ENCODE assay signal across 19 cellular contexts in the genomic region with DNA sequence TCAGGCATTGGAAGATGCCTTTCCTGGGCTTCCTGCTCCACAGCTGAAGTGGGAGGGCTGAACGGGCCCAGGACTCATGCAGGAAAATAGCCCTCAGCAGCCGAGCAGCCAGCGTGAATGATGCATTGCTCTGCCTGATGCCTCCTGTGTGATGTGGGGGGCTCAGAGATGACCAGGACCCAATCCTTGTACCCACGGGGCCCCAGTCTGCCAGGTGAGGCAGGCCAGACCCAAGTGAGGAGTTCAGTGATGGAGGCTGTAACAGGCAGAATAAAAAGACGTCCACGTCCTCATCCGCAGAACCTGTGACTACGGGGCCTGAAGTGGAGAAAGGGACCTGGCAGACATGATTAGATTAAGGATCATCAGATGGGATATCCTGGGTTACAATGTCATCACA.
DNase-seq lines count a peak whose midpoint lies in the region; ATAC-seq and TF ChIP-seq lines count a peak whose summit lies in the region.
"Had no signal": no experiment of that assay in that cellular context is flagged by ENCODE, and none has a peak within 500 bp of the region (broad histone marks: within the 10 kb centered on the region; RNA-seq: fewer than 3 reads in every experiment).

No MANE protein-coding gene starts in this region.

- no peak overlapping the region for H2BK120ac ChIP-seq in neuronal stem cell (ENCODE audit: low read depth, low read length)

- no peak overlapping the region for H3K4me3 Mint-ChIP-seq in activated naive CD8-positive, alpha-beta T cell treated with anti-CD3 and anti-CD28 coated beads, Interleukin-2, amount 10 ng/mL, durations not matched to agents 7 days and 5 days
- H3K4me3 Mint-ChIP-seq in activated naive CD8-positive, alpha-beta T cell treated with anti-CD3 and anti-CD28 coated beads for 36 hours: no peak overlapping the region
- H3K4me3 Mint-ChIP-seq: GM23338 had no signal

- intact Hi-C loops in uterus (cut with DNase I; ENCODE audit: low total_unique reads): no loop called here

- POLR2A ChIA-PET in activated naive CD8-positive, alpha-beta T cell treated with anti-CD3 and anti-CD28 coated beads, Interleukin-2, amount 10 ng/mL, durations not matched to agents 7 days and 5 days (lab: Charles Lee): no interaction called here

- H3K23ac ChIP-seq in neuronal stem cell (ENCODE audit: low read depth, low read length, poor library complexity): no peak overlapping the region

- H2BK5ac ChIP-seq in neuronal stem cell (ENCODE audit: low read length): no peak overlapping the region

- H3K4me3 ChIP-seq in coronary artery (no peak overlapping the region), neuronal stem cell (ENCODE audit: low read length in 2 of 2) (no peak overlapping the region), uterus (no peak overlapping the region)
- H3K4me3 ChIP-seq: A549; BLaER1 treated with 17β-estradiol and CSF1 and Interleukin-3, amounts not matched to agents 10 nM and 100 nM; GM12878; GM23338 had no signal

- peak; percentile 8 for DNase-seq in activated naive CD8-positive, alpha-beta T cell treated with anti-CD3 and anti-CD28 coated beads, Interleukin-2, amount 10 ng/mL, durations not matched to agents 7 days and 5 days
- no peak for DNase-seq in activated naive CD8-positive, alpha-beta T cell treated with anti-CD3 and anti-CD28 coated beads for 36 hours
- DNase-seq in coronary artery (ENCODE audit: low spot score): peak; percentile 65
- DNase-seq in neuronal stem cell (ENCODE audit: low spot score): no peak
- DNase-seq in uterus: peak; percentile 2 to 6
- no peak for DNase-seq in mucosa of gallbladder (ENCODE audit: low spot score)
- no peak for DNase-seq in superior temporal gyrus (ENCODE audit: extremely low spot score)
- DNase-seq in NCI-H226: no peak
- DNase-seq: DMS 273 treated with DMSO at 0.1 percent for 48 hours, GDM1, NCI-H1930, NCI-H2171, NCI-H774 had no signal

- no peak overlapping the region for H3K27ac ChIP-seq in coronary artery
- H3K27ac ChIP-seq in neuronal stem cell (replicated peaks; ENCODE audit: low read length): no peak overlapping the region
- H3K27ac ChIP-seq in uterus: no peak overlapping the region
- H3K27ac ChIP-seq: A549; BLaER1 treated with 17β-estradiol and CSF1 and Interleukin-3, amounts not matched to agents 10 nM and 100 nM; HL-60; RWPE1 had no signal

- H3K9ac ChIP-seq in neuronal stem cell (ENCODE audit: low read depth, low read length, poor library complexity): no peak overlapping the region
- H3K9ac ChIP-seq: BLaER1 treated with 17β-estradiol and CSF1 and Interleukin-3, amounts not matched to agents 10 nM and 100 nM had no signal

- no peak overlapping the region for H2BK12ac ChIP-seq in neuronal stem cell (ENCODE audit: low read length)

- no peaks in the 10 kb centered on the region for H3K27me3 Mint-ChIP-seq in activated naive CD8-positive, alpha-beta T cell treated with anti-CD3 and anti-CD28 coated beads, Interleukin-2, amount 10 ng/mL, durations not matched to agents 7 days and 5 days
- H3K27me3 Mint-ChIP-seq in activated naive CD8-positive, alpha-beta T cell treated with anti-CD3 and anti-CD28 coated beads for 36 hours: no peaks in the 10 kb centered on the region

- H3K27me3 ChIP-seq in neuronal stem cell (ENCODE audit: control insufficient read depth in 3 of 3, insufficient read depth in 3 of 3, low read depth in 1 of 3, low read length in 3 of 3) (peaks cover 0 to 6% (median 0%) of the 10 kb centered on the region in 3 experiments), uterus (no peaks in the 10 kb centered on the region)
- H3K27me3 ChIP-seq: BLaER1 treated with 17β-estradiol and CSF1 and Interleukin-3, amounts not matched to agents 10 nM and 100 nM had no signal

- no peak overlapping the region for H3K4me2 ChIP-seq in neuronal stem cell (ENCODE audit: insufficient read depth, low read length, poor library complexity, severe bottlenecking)
- H3K4me2 ChIP-seq: A549, GM23338 had no signal

- peak overlapping the region; percentile 9 for H2AK5ac ChIP-seq in neuronal stem cell (ENCODE audit: low read depth, low read length)

- peaks cover 7% of the 10 kb centered on the region for H3K9me3 Mint-ChIP-seq in activated naive CD8-positive, alpha-beta T cell treated with anti-CD3 and anti-CD28 coated beads, Interleukin-2, amount 10 ng/mL, durations not matched to agents 7 days and 5 days
- no peaks in the 10 kb centered on the region for H3K9me3 Mint-ChIP-seq in activated naive CD8-positive, alpha-beta T cell treated with anti-CD3 and anti-CD28 coated beads for 36 hours

- peaks cover 0 to under 1% of the 10 kb centered on the region in 2 donors for H3K4me1 ChIP-seq in neuronal stem cell (ENCODE audit: control insufficient read depth in 2 of 2, insufficient read depth in 1 of 2, low read depth in 1 of 2, low read length in 2 of 2)
- H3K4me1 ChIP-seq in uterus: no peaks in the 10 kb centered on the region
- H3K4me1 ChIP-seq: A549 had no signal

- peak overlapping the region; percentile 11 for H3K18ac ChIP-seq in neuronal stem cell (ENCODE audit: low read length)

- H3K9me3 ChIP-seq in neuronal stem cell (replicated peaks in 1 of 2; ENCODE audit: control insufficient read depth in 2 of 2, insufficient read depth in 1 of 2, low read depth in 1 of 2, low read length in 2 of 2): peaks cover 4% of the 10 kb centered on the region in 2 donors
- no peaks in the 10 kb centered on the region for H3K9me3 ChIP-seq in uterus

- H3K27ac Mint-ChIP-seq in activated naive CD8-positive, alpha-beta T cell treated with anti-CD3 and anti-CD28 coated beads, Interleukin-2, amount 10 ng/mL, durations not matched to agents 7 days and 5 days: no peak overlapping the region
- H3K27ac Mint-ChIP-seq in activated naive CD8-positive, alpha-beta T cell treated with anti-CD3 and anti-CD28 coated beads for 36 hours: no peak overlapping the region
- H3K27ac Mint-ChIP-seq: GM23338 had no signal

- TF ChIP-seq POLR2A in uterus (IDR thresholded peaks at IDR 0.05): no peak

- no peaks in the 10 kb centered on the region for H3K36me3 Mint-ChIP-seq in activated naive CD8-positive, alpha-beta T cell treated with anti-CD3 and anti-CD28 coated beads, Interleukin-2, amount 10 ng/mL, durations not matched to agents 7 days and 5 days
- H3K36me3 Mint-ChIP-seq in activated naive CD8-positive, alpha-beta T cell treated with anti-CD3 and anti-CD28 coated beads for 36 hours: no peaks in the 10 kb centered on the region

- WGBS in neuronal stem cell (ENCODE audit: extremely low coverage in 2 of 2, insufficient read length in 2 of 2, insufficient replicate concordance in 1 of 2), 2 donors: no CpG with 5 or more reads among the region's 8 CpGs

- H4K8ac ChIP-seq in neuronal stem cell (ENCODE audit: low read depth, low read length): no peak overlapping the region

- no peak overlapping the region for H2AFZ ChIP-seq in neuronal stem cell (ENCODE audit: low read length)
- H2AFZ ChIP-seq: GM23338 had no signal

- H4K91ac ChIP-seq in neuronal stem cell (ENCODE audit: low read depth, low read length, poor library complexity): no peak overlapping the region

- no peak overlapping the region for H3K4ac ChIP-seq in neuronal stem cell (ENCODE audit: low read length)

- no peak for TF ChIP-seq CTCF in coronary artery (IDR thresholded peaks at IDR 0.05)
- TF ChIP-seq CTCF in uterus (IDR thresholded peaks at IDR 0.05): no peak

- no peak for ATAC-seq in activated naive CD8-positive, alpha-beta T cell treated with anti-CD3 and anti-CD28 coated beads, Interleukin-2, amount 10 ng/mL, durations not matched to agents 7 days and 5 days (ENCODE audit: low read depth)
- ATAC-seq: A549, GM12878, GM23338 had no signal

- H3K4me1 Mint-ChIP-seq in activated naive CD8-positive, alpha-beta T cell treated with anti-CD3 and anti-CD28 coated beads, Interleukin-2, amount 10 ng/mL, durations not matched to agents 7 days and 5 days: no peaks in the 10 kb centered on the region
- H3K4me1 Mint-ChIP-seq in activated naive CD8-positive, alpha-beta T cell treated with anti-CD3 and anti-CD28 coated beads for 36 hours: peaks cover 2% of the 10 kb centered on the region
- H3K4me1 Mint-ChIP-seq: GM23338 had no signal

- H3K36me3 ChIP-seq in neuronal stem cell (replicated peaks in 1 of 2; ENCODE audit: control insufficient read depth in 2 of 2, insufficient read depth in 2 of 2, low read length in 2 of 2): no peaks in the 10 kb centered on the region
- no peaks in the 10 kb centered on the region for H3K36me3 ChIP-seq in uterus
- H3K36me3 ChIP-seq: BLaER1 treated with 17β-estradiol and CSF1 and Interleukin-3, amounts not matched to agents 10 nM and 100 nM had no signal

- H3K14ac ChIP-seq in neuronal stem cell (ENCODE audit: low read length): peak overlapping the region; percentile 42

- H2BK15ac ChIP-seq in neuronal stem cell (ENCODE audit: low read length): no peak overlapping the region

- H3K79me1 ChIP-seq in neuronal stem cell (ENCODE audit: low read depth, low read length): no peaks in the 10 kb centered on the region

Comparison
In these comparisons a context has a peak if more than half of its experiments do, and no peak if none do; other contexts are left out.
1. DNase-seq: peak in activated naive CD8-positive, alpha-beta T cell treated with anti-CD3 and anti-CD28 coated beads, Interleukin-2, amount 10 ng/mL, durations not matched to agents 7 days and 5 days (single experiment), coronary artery (single experiment) and uterus (2 of 2); none in activated naive CD8-positive, alpha-beta T cell treated with anti-CD3 and anti-CD28 coated beads for 36 hours (single experiment), neuronal stem cell (single experiment), mucosa of gallbladder (single experiment), superior temporal gyrus (single experiment) and NCI-H226 (single experiment).